8 cellular contexts compared by ENCODE assay signal in the genomic region with DNA sequence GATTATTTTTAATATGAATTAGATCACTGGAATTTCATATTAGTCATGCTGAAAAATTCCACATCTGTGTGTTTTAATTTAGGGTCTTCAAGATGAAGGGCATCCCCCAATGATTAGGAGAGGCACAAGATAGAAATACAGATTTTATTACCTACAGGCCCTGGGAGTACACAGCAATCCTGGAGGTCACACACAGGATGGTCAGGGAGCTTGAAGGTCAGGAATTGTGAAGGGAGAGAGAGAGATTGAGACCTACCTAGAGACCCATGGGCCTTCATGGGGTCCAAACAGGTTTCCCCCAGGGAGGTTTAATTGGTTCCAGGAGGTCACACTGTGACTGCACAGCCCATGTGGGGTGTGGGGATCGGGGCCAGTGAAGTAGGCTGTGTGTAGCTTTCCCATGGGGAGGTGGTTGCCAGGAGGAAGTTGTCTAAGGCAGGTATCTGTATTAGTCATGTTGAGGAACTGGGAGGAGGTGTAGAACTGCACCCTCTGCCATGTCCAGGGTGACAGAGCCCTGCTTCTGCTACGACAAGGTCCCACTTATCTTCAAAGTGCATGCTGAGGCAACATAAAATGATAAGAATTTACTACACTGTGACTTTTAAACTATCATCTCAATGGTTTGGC. TPM values are rescaled to one million over a fixed set of nuclear protein-coding genes. Genes with fewer than 3 reads are reported as not detected.
A peak's percentile ranks its signal among the peaks of the same experiment; 100 is the strongest.
DNase-seq lines count a peak whose midpoint lies in the region; ATAC-seq lines count a peak whose summit lies in the region.

No MANE protein-coding gene starts in this region.

- DNase-seq in HK-2 (ENCODE audit: unreplicated experiment) (peak; percentile 38), NOMO-1 treated with DMSO at 0.1 percent for 48 hours (lab: John Stamatoyannopoulos, UW; ENCODE audit: unreplicated experiment) (no peak), ecto neural progenitor cell (ENCODE audit: low spot score) (no peak), posterior cingulate gyrus (no peak), ACHN (no peak)

- ATAC-seq in GM18498 (IDR thresholded peaks at IDR 0.05; ENCODE audit: unreplicated experiment), result peak; percentile 89
- ATAC-seq in GM21529 (IDR thresholded peaks at IDR 0.05; ENCODE audit: unreplicated experiment), result peak; percentile 91
- ATAC-seq in esophagus mucosa, result peak; percentile 99

- intact Hi-C loops in posterior cingulate gyrus (cut with DNase I), result no loop called here

- in situ Hi-C loops in ACHN (cut with HindIII; ENCODE audit: low pct_ligation_motif_present, low pct_unique_long_range_greater_than_20kb, low sequenced_read_pairs), result no loop called here

RNA-seq across cellular contexts. Expression of a gene that starts 18.3 kb away (rescaled TPM):
- total RNA-seq in esophagus mucosa, result 19.3 TPM
